In genomic region chr1:161605762-161606540, GRCh38 we compare ENCODE assay signal across 8 cellular contexts. TPM values are rescaled to one million over a fixed set of nuclear protein-coding genes. Genes with fewer than 3 reads are reported as not detected.
DNase-seq lines count a peak whose midpoint lies in the region; ATAC-seq and TF ChIP-seq lines count a peak whose summit lies in the region.
"Not testable (repeated sequence)": the region's sequence is repeated elsewhere in the genome, so short reads cannot be mapped to it uniquely, and the experiment has no call there.

No MANE protein-coding gene starts in this region.

- H3K4me1 ChIP-seq in A673 (ENCODE audit: insufficient read depth, low read length, poor library complexity, severe bottlenecking); adipocyte (ENCODE audit: control insufficient read depth, insufficient read depth, low read length); left ventricle myocardium inferior: not testable (repeated sequence)

- intact Hi-C loops in A673 (cut with micrococcal nuclease; ENCODE audit: unreplicated experiment); left ventricle myocardium inferior (cut with micrococcal nuclease): not testable (repeated sequence)

- H3K27ac ChIP-seq in A673 (ENCODE audit: low read depth, low read length, poor library complexity, severe bottlenecking); left ventricle myocardium inferior (replicated peaks): not testable (repeated sequence)

- CTCF ChIA-PET in A673 (lab: Charles Lee); T-cell (lab: Charles Lee): not testable (repeated sequence)

- ATAC-seq in T-cell (replicated peaks in 1 of 4) = peak; percentile 54 to 72 (median 70)

- H3K4me1 Mint-ChIP-seq in T-cell = not testable (repeated sequence)

- not testable (repeated sequence) for BruUV-seq in A673 (replicated peaks; lab: Mats Ljungman, UMichigan)

- DNase-seq in A673 (ENCODE audit: low spot score); left ventricle myocardium inferior: not testable (repeated sequence)
- peak in 2 of 34 experiments; percentile 6 to 14 for DNase-seq in T-cell
- peak; percentile 62 for DNase-seq in adipocyte (ENCODE audit: low read depth)
- peak; percentile 71 for DNase-seq in epithelial cell of esophagus (ENCODE audit: low read depth)
- peak; percentile 2 for DNase-seq in midbrain (lab: John Stamatoyannopoulos, UW)
- peak; percentile 26 to 35 for DNase-seq in stimulated activated CD4-positive, alpha-beta T cell treated with anti-CD3 and anti-CD28 coated beads, Interleukin-2, amount 100 ng/mL, for 24 hours

- H3K9me3 ChIP-seq in A673 (ENCODE audit: low read depth, low read length, poor library complexity, severe bottlenecking); adipocyte (ENCODE audit: control insufficient read depth, low read length); left ventricle myocardium inferior (replicated peaks): not testable (repeated sequence)

- H3K27ac Mint-ChIP-seq in T-cell = not testable (repeated sequence)

- H3K36me3 ChIP-seq in A673 (ENCODE audit: insufficient read depth, low read length, poor library complexity, severe bottlenecking); adipocyte (ENCODE audit: control insufficient read depth, insufficient read depth, low read length, severe bottlenecking); left ventricle myocardium inferior: not testable (repeated sequence)

- H3K4me3 ChIP-seq in A673 (ENCODE audit: low read depth, low read length, poor library complexity, severe bottlenecking) (peak overlapping the region; percentile 30), GM12875 (ENCODE audit: low read depth, low read length) (peak overlapping the region; percentile 35), epithelial cell of esophagus (ENCODE audit: low read length) (peak overlapping the region; percentile 18), left ventricle myocardium inferior (peak overlapping the region; percentile 41)
- not testable (repeated sequence) for H3K4me3 ChIP-seq in adipocyte (ENCODE audit: low read length)

- H3K9me3 Mint-ChIP-seq in T-cell = not testable (repeated sequence)

- H3K36me3 Mint-ChIP-seq in T-cell = not testable (repeated sequence)

- POLR2A ChIA-PET in A673 (lab: Charles Lee; ENCODE audit: low non-redundant PET); T-cell (lab: Charles Lee): not testable (repeated sequence)

- peak overlapping the region in 2 of 3 donors; percentile 31 to 45 for H3K4me3 Mint-ChIP-seq in T-cell

- peaks cover 27 to 28% of the 10 kb centered on the region in 2 donors for H3K27me3 Mint-ChIP-seq in T-cell

- TF ChIP-seq CTCF in A673 (conservative IDR thresholded peaks at IDR 0.05; ENCODE audit: low read depth, low read length); GM12875 (IDR thresholded peaks at IDR 0.05; ENCODE audit: borderline replicate concordance, insufficient read depth, low read depth, low read length); epithelial cell of esophagus (IDR thresholded peaks at IDR 0.05; ENCODE audit: insufficient read depth, low read depth, low read length, missing control alignments); left ventricle myocardium inferior (IDR thresholded peaks at IDR 0.05; ENCODE audit: borderline replicate concordance): not testable (repeated sequence)

- H3K27me3 ChIP-seq in A673 (replicated peaks; ENCODE audit: insufficient read depth, low read depth, low read length, poor library complexity); adipocyte (replicated peaks; ENCODE audit: control insufficient read depth, insufficient read depth, low read length): not testable (repeated sequence)
- peaks cover 42% of the 10 kb centered on the region for H3K27me3 ChIP-seq in left ventricle myocardium inferior (ENCODE audit: low read depth)

- H3K9ac ChIP-seq in adipocyte (ENCODE audit: low read length) = not testable (repeated sequence)

RNA-seq across cellular contexts. Expression of gene FCGR3B, which starts 25.0 kb away (rescaled TPM):
- total RNA-seq in A673 (2021) (not detected in 2 replicates), T-cell (under 1 TPM in 3 of 5 donors, not detected in 2; 0.42 to 0.88 (median 0.60) TPM), left ventricle myocardium inferior (1.5 TPM)

RNA-seq across cellular contexts. Expression of gene FCGR3A, which starts 56.3 kb away (rescaled TPM):
- not detected in 2 replicates for total RNA-seq in A673 (2021)
- 10 to 100 TPM in 1 of 5 donors, 1 to 10 TPM in 4; 3.8 to 43.9 (median 4.9) TPM for total RNA-seq in T-cell
- total RNA-seq in left ventricle myocardium inferior = 15.0 TPM

RNA-seq across cellular contexts. Expression of gene FCGR2B, which starts 57.0 kb away (rescaled TPM):
- total RNA-seq in A673 (2021) (not detected in 2 replicates), T-cell (1 to 10 TPM in 4 of 5 donors, under 1 TPM in 1; 0.80 to 3.9 (median 1.7) TPM), left ventricle myocardium inferior (9.7 TPM)
